In the genomic region with DNA sequence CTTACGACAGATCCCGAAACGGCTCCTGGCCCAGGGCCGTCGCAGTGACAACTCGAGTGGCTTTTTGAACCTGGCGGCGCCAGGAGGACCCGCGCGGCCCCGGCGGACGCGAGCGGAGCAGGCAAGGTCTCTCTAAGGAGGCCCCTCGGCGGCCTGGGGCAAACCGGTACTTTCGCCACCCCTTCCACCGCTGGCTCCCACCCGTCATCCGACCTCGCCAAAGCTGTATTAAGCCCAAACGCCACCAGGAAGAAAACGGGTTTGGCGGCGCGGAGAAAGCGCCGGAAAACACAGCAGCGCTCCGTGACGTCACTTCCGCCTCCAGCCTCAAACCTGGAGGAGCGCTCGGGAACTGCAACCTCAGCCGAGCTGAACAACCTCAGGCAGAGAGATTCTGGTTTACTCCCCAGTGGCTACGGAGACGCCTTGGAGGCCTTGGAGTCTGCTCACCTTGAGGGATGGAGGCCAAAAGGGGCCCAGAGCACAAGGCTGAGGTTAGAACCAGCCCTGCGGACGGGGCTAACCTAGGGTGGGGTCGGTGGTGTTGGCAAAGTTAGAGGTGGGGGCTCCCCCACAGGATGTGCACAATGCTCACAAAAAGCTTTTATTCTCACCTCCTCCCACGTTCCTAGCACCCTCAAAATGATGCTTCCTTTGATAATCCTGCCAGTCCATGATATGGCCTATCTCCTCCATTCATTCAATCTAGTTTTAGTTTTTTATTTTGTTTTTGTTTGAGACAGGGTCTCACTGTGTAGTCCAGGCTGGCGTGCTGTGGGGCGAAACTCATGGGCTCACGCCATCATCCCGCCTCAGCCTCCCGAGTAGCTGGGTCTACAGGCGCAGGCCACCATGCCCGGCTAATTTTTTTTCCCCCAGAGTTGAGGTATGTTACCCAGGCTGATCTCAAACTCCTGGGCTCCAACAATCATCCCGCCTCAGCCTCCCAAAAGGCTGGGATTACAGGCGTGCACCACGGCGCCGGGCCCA, we compare ENCODE assay signal across 8 cellular contexts. TPM values are rescaled to one million over a fixed set of nuclear protein-coding genes. Genes with fewer than 3 reads are reported as not detected.
DNase-seq lines count a peak whose midpoint lies in the region; ATAC-seq and TF ChIP-seq lines count a peak whose summit lies in the region.

A gene (minus strand): TSS at position 295 of the 990 bp plus-strand sequence. CDS start 15,484 bp downstream, outside the sequence.

- H3K9ac ChIP-seq in adipocyte (ENCODE audit: low read length): peak within 1 kb of the TSS; percentile 95

- WGBS in heart right ventricle, 2 donors: 12 to 13% methylated on average over 56 of the region's 56 CpGs
- 14 to 19% methylated on average over 35 to 56 of the region's 56 CpGs for WGBS in upper lobe of left lung, 2 donors

- peak in 2 of 4 donors; percentile 58 to 60 for TF ChIP-seq POLR2A in upper lobe of left lung (IDR thresholded peaks at IDR 0.05)

- H3K4me1 ChIP-seq in adipocyte (ENCODE audit: control insufficient read depth, insufficient read depth, low read length) (peaks cover 16% of the 10 kb centered on the region), heart right ventricle (peaks cover 0 to 32% (median 17%) of the 10 kb centered on the region in 9 donors), upper lobe of left lung (peaks cover 17 to 22% (median 19%) of the 10 kb centered on the region in 4 donors)

- no peaks in the 10 kb centered on the region for H3K9me3 ChIP-seq in adipocyte (ENCODE audit: control insufficient read depth, low read length)
- H3K9me3 ChIP-seq in heart right ventricle: peaks cover 0 to 23% (median 0%) of the 10 kb centered on the region in 11 donors
- peaks cover 0 to 4% (median 0%) of the 10 kb centered on the region in 4 donors for H3K9me3 ChIP-seq in upper lobe of left lung

- H3K27ac ChIP-seq in heart right ventricle (peak within 1 kb of the TSS; percentile 70 to 98 (median 90)), upper lobe of left lung (peak within 1 kb of the TSS; percentile 89 to 93 (median 92))

- intact Hi-C loops in heart right ventricle (cut with DNase I): loop anchor here in 7 of 10 donors (1.0 to 10.0 kb wide), 9 partner anchors 103 to 359 kb away; a partner anchor contains a TSS
- intact Hi-C loops in posterior cingulate gyrus (cut with DNase I): loop anchor here (10.0 kb wide), 1 partner anchor 359 kb away; no protein-coding TSS in a partner anchor

- H3K27me3 ChIP-seq in adipocyte (replicated peaks; ENCODE audit: control insufficient read depth, insufficient read depth, low read length) (no peaks in the 10 kb centered on the region), heart right ventricle (no peaks in the 10 kb centered on the region), upper lobe of left lung (no peaks in the 10 kb centered on the region)

- TF ChIP-seq CTCF in GM12873 (IDR thresholded peaks at IDR 0.05; ENCODE audit: insufficient read depth, low read depth, low read length, missing control alignments) (peak; percentile 77), heart right ventricle (IDR thresholded peaks at IDR 0.05) (peak; percentile 50 to 80 (median 62)), upper lobe of left lung (IDR thresholded peaks at IDR 0.05) (peak; percentile 79 to 96 (median 94))

- TF ChIP-seq EP300 in upper lobe of left lung (IDR thresholded peaks at IDR 0.05): no peak

- ATAC-seq in HG02763 (IDR thresholded peaks at IDR 0.05; ENCODE audit: unreplicated experiment): peak; percentile 92
- ATAC-seq in heart right ventricle: peak; percentile 90 to 98 (median 96)
- peak; percentile 94 to 97 for ATAC-seq in upper lobe of left lung (ENCODE audit: low FRiP score in 2 of 2)

- H3K36me3 ChIP-seq in adipocyte (ENCODE audit: control insufficient read depth, insufficient read depth, low read length, severe bottlenecking): peaks cover 30% of the 10 kb centered on the region
- peaks cover 0 to 34% (median 23%) of the 10 kb centered on the region in 9 donors for H3K36me3 ChIP-seq in heart right ventricle
- peaks cover 7 to 27% (median 17%) of the 10 kb centered on the region in 4 donors for H3K36me3 ChIP-seq in upper lobe of left lung

- DNase-seq in NCI-H1417 treated with DMSO at 0.1 percent for 48 hours (lab: John Stamatoyannopoulos, UW): peak; percentile 65
- DNase-seq in SW480 (ENCODE audit: low spot score): peak; percentile 88
- DNase-seq in adipocyte (ENCODE audit: low read depth): peak; percentile 97
- DNase-seq in heart right ventricle: peak; percentile 89
- DNase-seq in posterior cingulate gyrus: peak; percentile 76 to 97 (median 86)
- DNase-seq in upper lobe of left lung: peak; percentile 90 to 91

- H3K4me3 ChIP-seq in adipocyte (ENCODE audit: low read length) (peak within 1 kb of the TSS; percentile 100), heart right ventricle (peak within 1 kb of the TSS; percentile 60 to 94 (median 78)), upper lobe of left lung (peak within 1 kb of the TSS; percentile 48 to 75 (median 72))

RNA-seq across cellular contexts. Expression of the gene that starts here (rescaled TPM):
- total RNA-seq in heart right ventricle: 1 to 10 TPM; 4.8 to 9.1 (median 7.8) TPM
- 10 to 100 TPM; 10.3 to 22.9 TPM for polyA plus RNA-seq in heart right ventricle
- total RNA-seq in upper lobe of left lung: 10 to 100 TPM; 19.2 to 49.2 (median 25.6) TPM

Comparison
In these comparisons a context has a peak if more than half of its experiments do, and no peak if none do; other contexts are left out.
1. Peak in every context shown above with its lines: DNase-seq, ATAC-seq, H3K4me3 ChIP-seq and H3K27ac ChIP-seq.